Comparison of ENCODE assay signal across 16 cellular contexts in genomic region chr5:178351221-178351825, GRCh38.
"Had no signal": no experiment of that assay in that cellular context is flagged by ENCODE, and none has a peak within 500 bp of the region (broad histone marks: within the 10 kb centered on the region; RNA-seq: fewer than 3 reads in every experiment).

No MANE protein-coding gene starts in this region.

- H3K36me3 ChIP-seq: esophagus squamous epithelium, tibial nerve had no signal

- H3K27me3 ChIP-seq: tibial nerve had no signal

- ATAC-seq: activated CD8-positive, alpha-beta T cell treated with anti-CD3 and anti-CD28 coated beads for 36 hours; activated T-cell treated with anti-CD3 and anti-CD28 coated beads, Interleukin-2, amount 50 U/mL, for 72 hours; natural killer cell; stimulated activated naive B cell treated with anti-CD40 and anti-IgM and Interleukin-4, amounts not matched to agents 10 μg/mL and 1 μg/mL and 100 μg/mL, for 72 hours had no signal

- FAIRE-seq: endothelial cell of umbilical vein had no signal

- H3K27ac ChIP-seq: coronary artery, esophagus squamous epithelium, tibial nerve had no signal

- H3K4me3 ChIP-seq: coronary artery, esophagus squamous epithelium, tibial nerve had no signal

- H3K9me3 ChIP-seq: esophagus squamous epithelium, tibial nerve had no signal

- DNase-seq: activated CD4-positive, alpha-beta T cell treated with anti-CD3 and anti-CD28 coated beads for 4 hours; activated CD8-positive, alpha-beta memory T cell treated with anti-CD3 and anti-CD28 coated beads, Interleukin-2, amount 50 U/mL, for 4 hours; activated CD8-positive, alpha-beta T cell treated with anti-CD3 and anti-CD28 coated beads for 36 hours; activated gamma-delta T cell treated with Interleukin-2 at 50 U/mL for 16 hours; activated T-cell treated with anti-CD3 and anti-CD28 coated beads, Interleukin-2, amount 50 U/mL, for 72 hours; amniotic stem cell; central memory CD4-positive, alpha-beta T cell; effector CD4-positive, alpha-beta T cell; esophagus squamous epithelium; mesenchymal stem cell; natural killer cell; stimulated activated CD4-positive, alpha-beta T cell treated with anti-CD3 and anti-CD28 coated beads, Interleukin-12 subunit alpha, Interleukin-12 subunit beta, amount 100 ng/mL, for 4 hours; stimulated activated naive B cell treated with anti-CD40 and anti-IgM and Interleukin-4, amounts not matched to agents 10 μg/mL and 1 μg/mL and 100 μg/mL, for 72 hours had no signal
